ENCODE assay signal across 8 cellular contexts in the genomic region with DNA sequence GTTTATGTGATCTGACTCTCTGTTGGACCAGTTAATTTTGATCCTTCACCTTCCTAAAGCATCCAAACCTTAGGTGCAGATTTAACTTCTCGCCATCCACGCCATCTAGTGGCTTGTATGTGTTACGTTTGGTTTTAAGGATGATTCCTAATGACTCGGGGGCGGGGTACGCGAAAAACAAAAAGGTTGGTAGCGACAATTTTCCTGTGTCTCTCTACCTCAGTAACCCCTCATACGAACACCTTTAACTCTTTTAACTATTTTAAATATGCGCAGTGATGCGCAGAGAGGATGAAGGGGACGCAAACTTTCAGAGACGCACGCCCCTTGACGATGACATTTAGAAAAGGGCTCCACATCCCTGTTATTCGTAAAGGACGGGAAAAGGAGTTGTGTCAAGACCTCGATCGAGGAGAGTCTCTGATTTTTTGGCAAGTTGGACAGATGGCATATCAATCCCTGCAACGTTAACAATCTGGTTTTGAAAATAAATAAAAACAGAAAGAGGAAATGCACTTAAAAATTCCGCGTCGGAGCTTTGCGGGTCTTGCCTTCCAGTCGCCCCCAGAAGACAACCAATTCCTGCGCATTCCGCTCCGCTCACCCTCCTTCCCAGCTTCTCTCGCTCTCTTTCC. TPM values are rescaled to one million over a fixed set of nuclear protein-coding genes. Genes with fewer than 3 reads are reported as not detected.
A peak's percentile ranks its signal among the peaks of the same experiment; 100 is the strongest.
DNase-seq lines count a peak whose midpoint lies in the region; ATAC-seq and TF ChIP-seq lines count a peak whose summit lies in the region.

No MANE protein-coding gene starts in this region.

- H3K4me3 ChIP-seq in HL-60 (replicated peaks; ENCODE audit: insufficient read depth, low read length) (peak overlapping the region; percentile 36), thoracic aorta (peak overlapping the region; percentile 70)

- no peaks in the 10 kb centered on the region for H3K9me3 ChIP-seq in thoracic aorta

- DNase-seq in EL (peak; percentile 13), HL-60 (ENCODE audit: low read depth in 1 of 2, low spot score in 1 of 2) (peak; percentile 15 to 32), NCI-H82 (lab: John Stamatoyannopoulos, UW) (peak; percentile 83), cerebellar nuclear complex (lab: John Stamatoyannopoulos, UW) (peak; percentile 12 to 88), kidney tubule cell (ENCODE audit: low spot score) (peak; percentile 62), thoracic aorta (ENCODE audit: low spot score) (no peak), activated gamma-delta T cell treated with Interleukin-2 at 50 U/mL for 16 hours (no peak)

- TF ChIP-seq CTCF in HL-60 (IDR thresholded peaks at IDR 0.05; ENCODE audit: insufficient read depth, low read length) (peak; percentile 44), thoracic aorta (IDR thresholded peaks at IDR 0.05) (peak; percentile 62)

- peaks cover 0 to 8% of the 10 kb centered on the region in 2 donors for H3K4me1 ChIP-seq in thoracic aorta (ENCODE audit: control insufficient read depth in 1 of 2, low read depth in 2 of 2)

- H3K27me3 ChIP-seq in HL-60 (ENCODE audit: insufficient read depth, poor library complexity, severe bottlenecking): peaks cover 17% of the 10 kb centered on the region
- H3K27me3 ChIP-seq in thoracic aorta (replicated peaks; ENCODE audit: insufficient read depth): no peaks in the 10 kb centered on the region

- peak; percentile 63 for ATAC-seq in GM21367 (IDR thresholded peaks at IDR 0.05; ENCODE audit: unreplicated experiment)
- ATAC-seq in thoracic aorta (ENCODE audit: insufficient number of reproducible peaks, low FRiP score, low read depth): no peak

- no peak overlapping the region for H3K27ac ChIP-seq in HL-60 (replicated peaks)
- no peak overlapping the region for H3K27ac ChIP-seq in thoracic aorta

- H3K36me3 ChIP-seq in thoracic aorta: no peaks in the 10 kb centered on the region

RNA-seq across cellular contexts. Expression of gene KCND2, which starts 0.6 kb away (rescaled TPM):
- under 1 TPM; 0.14 to 0.99 TPM for total RNA-seq in thoracic aorta

Comparison
In these comparisons a context has a peak if more than half of its experiments do, and no peak if none do; other contexts are left out.
1. DNase-seq: peak in EL (single experiment), HL-60 (2 of 2), NCI-H82 (single experiment), cerebellar nuclear complex (2 of 2) and kidney tubule cell (single experiment); none in thoracic aorta (single experiment) and activated gamma-delta T cell treated with Interleukin-2 at 50 U/mL for 16 hours (single experiment).